ENCODE assay signal across 15 cellular contexts in the genomic region with DNA sequence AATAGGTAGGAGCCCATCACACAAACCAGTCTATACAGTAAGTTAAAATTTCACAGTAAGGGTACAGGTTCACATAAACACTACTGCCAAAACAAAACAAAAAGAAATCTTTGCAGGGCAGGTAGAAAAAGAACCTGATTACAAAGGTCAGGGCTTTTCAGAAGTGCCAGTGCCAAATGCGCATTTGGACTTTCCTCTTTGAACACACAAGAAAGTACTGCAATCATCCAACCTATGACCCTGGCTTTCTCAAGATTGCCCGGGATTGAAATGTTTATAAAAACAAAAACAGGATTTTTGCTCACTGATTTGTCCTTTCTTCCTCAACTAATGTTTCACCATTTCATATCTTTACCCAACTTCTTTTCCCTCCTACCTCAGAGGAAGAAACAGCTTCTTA. TPM values are rescaled to one million over a fixed set of nuclear protein-coding genes. Genes with fewer than 3 reads are reported as not detected.
DNase-seq lines count a peak whose midpoint lies in the region; ATAC-seq and TF ChIP-seq lines count a peak whose summit lies in the region.
"Had no signal": no experiment of that assay in that cellular context is flagged by ENCODE, and none has a peak within 500 bp of the region (broad histone marks: within the 10 kb centered on the region; RNA-seq: fewer than 3 reads in every experiment).

No MANE protein-coding gene starts in this region.

- no peak for TF ChIP-seq CTCF in heart right ventricle (IDR thresholded peaks at IDR 0.05)
- TF ChIP-seq CTCF in stomach (IDR thresholded peaks at IDR 0.05) = no peak

- no peak for DNase-seq in heart right ventricle
- no peak for DNase-seq in Right ventricle myocardium inferior (ENCODE audit: missing footprints)
- DNase-seq in activated T-helper 2 cell treated with anti-CD3 and anti-CD28 coated beads, Interferon-gamma antibody, Interleukin-2, Interleukin-4, amounts not matched to agents 10 μg/mL and 5 μg/mL and 100 μg/mL, durations not matched to agents 14 hours and 24 hours and 36 hours (ENCODE audit: low spot score) = no peak
- DNase-seq in left lobe of liver (ENCODE audit: low spot score) = peak; percentile 69
- peak; percentile 38 for DNase-seq in stomach
- DNase-seq in NCI-H1092 treated with DMSO at 0.1 percent for 48 hours (lab: John Stamatoyannopoulos, UW) = no peak
- DNase-seq: aorta, NCI-H2171, posterior cingulate gyrus had no signal

- H3K36me3 ChIP-seq in heart right ventricle (peaks cover 0 to 27% (median 0%) of the 10 kb centered on the region in 9 donors), stomach (peaks cover 0 to 3% (median 0%) of the 10 kb centered on the region in 4 donors)

- H3K4me3 ChIP-seq in heart right ventricle (no peak overlapping the region), stomach (no peak overlapping the region)

- WGBS in heart right ventricle, 2 donors = 66 to 82% methylated on average over 2 of the region's 2 CpGs
- 26 to 50% (median 39%) methylated on average over 2 of the region's 2 CpGs for WGBS in stomach, 5 donors

- no peak for TF ChIP-seq EP300 in stomach (IDR thresholded peaks at IDR 0.05)

- H3K27ac Mint-ChIP-seq in activated T-helper 2 cell treated with anti-CD3 and anti-CD28 coated beads, Interferon-gamma antibody, Interleukin-2, Interleukin-4, amounts not matched to agents 10 μg/mL and 5 μg/mL and 100 μg/mL, durations not matched to agents 14 hours and 24 hours and 36 hours = peak overlapping the region; percentile 70
- H3K27ac Mint-ChIP-seq: B cell; dendritic cell treated with granulocyte-macrophage colony-stimulating factor and Interleukin-4, amounts not matched to agents 40 ng/mL and 50 ng/mL, for 4 days; WTC11 had no signal

- H3K4me1 ChIP-seq in heart right ventricle (peaks cover 3 to 76% (median 56%) of the 10 kb centered on the region in 9 donors), stomach (peaks cover 21 to 54% (median 43%) of the 10 kb centered on the region in 4 donors)

- no peak for TF ChIP-seq POLR2A in stomach (IDR thresholded peaks at IDR 0.05)

- ATAC-seq in heart right ventricle (no peak), Right ventricle myocardium inferior (no peak), left lobe of liver (peak; percentile 84), GM21360 (IDR thresholded peaks at IDR 0.05; ENCODE audit: unreplicated experiment) (no peak), GM21786 (IDR thresholded peaks at IDR 0.05; ENCODE audit: unreplicated experiment) (no peak)
- ATAC-seq: WTC11 had no signal

- intact Hi-C loops in heart right ventricle (cut with DNase I) (loop anchor here in 1 of 10 donors (5.0 kb wide), 1 partner anchor 46 kb away; a partner anchor contains a TSS), Right ventricle myocardium inferior (cut with DNase I) (no loop called here), stomach (cut with DNase I; ENCODE audit: low total_unique reads) (no loop called here)
- intact Hi-C loops in activated T-helper 2 cell treated with anti-CD3 and anti-CD28 coated beads, Interferon-gamma antibody, Interleukin-2, Interleukin-4, amounts not matched to agents 10 μg/mL and 5 μg/mL and 100 μg/mL, durations not matched to agents 14 hours and 24 hours and 36 hours (cut with micrococcal nuclease) = no loop called here

- H3K27ac ChIP-seq in heart right ventricle (peak overlapping the region; percentile 56 to 80 (median 76)), stomach (peak overlapping the region in 2 of 5 donors; percentile 65 to 76)

- no peaks in the 10 kb centered on the region for H3K9me3 Mint-ChIP-seq in activated T-helper 2 cell treated with anti-CD3 and anti-CD28 coated beads, Interferon-gamma antibody, Interleukin-2, Interleukin-4, amounts not matched to agents 10 μg/mL and 5 μg/mL and 100 μg/mL, durations not matched to agents 14 hours and 24 hours and 36 hours
- H3K9me3 Mint-ChIP-seq: dendritic cell treated with granulocyte-macrophage colony-stimulating factor and Interleukin-4, amounts not matched to agents 40 ng/mL and 50 ng/mL, for 4 days; WTC11 had no signal

- H3K4me3 Mint-ChIP-seq in activated T-helper 2 cell treated with anti-CD3 and anti-CD28 coated beads, Interferon-gamma antibody, Interleukin-2, Interleukin-4, amounts not matched to agents 10 μg/mL and 5 μg/mL and 100 μg/mL, durations not matched to agents 14 hours and 24 hours and 36 hours (ENCODE audit: low read depth) = no peak overlapping the region
- H3K4me3 Mint-ChIP-seq: B cell; dendritic cell treated with granulocyte-macrophage colony-stimulating factor and Interleukin-4, amounts not matched to agents 40 ng/mL and 50 ng/mL, for 4 days; WTC11 had no signal

- H3K9me3 ChIP-seq in heart right ventricle = no peaks in the 10 kb centered on the region
- no peaks in the 10 kb centered on the region for H3K9me3 ChIP-seq in stomach

- no peaks in the 10 kb centered on the region for H3K27me3 Mint-ChIP-seq in activated T-helper 2 cell treated with anti-CD3 and anti-CD28 coated beads, Interferon-gamma antibody, Interleukin-2, Interleukin-4, amounts not matched to agents 10 μg/mL and 5 μg/mL and 100 μg/mL, durations not matched to agents 14 hours and 24 hours and 36 hours (ENCODE audit: low read depth)
- H3K27me3 Mint-ChIP-seq: B cell; dendritic cell treated with granulocyte-macrophage colony-stimulating factor and Interleukin-4, amounts not matched to agents 40 ng/mL and 50 ng/mL, for 4 days; IgD-negative memory B cell had no signal

- H3K36me3 Mint-ChIP-seq in activated T-helper 2 cell treated with anti-CD3 and anti-CD28 coated beads, Interferon-gamma antibody, Interleukin-2, Interleukin-4, amounts not matched to agents 10 μg/mL and 5 μg/mL and 100 μg/mL, durations not matched to agents 14 hours and 24 hours and 36 hours (ENCODE audit: low read depth) = peaks cover 80% of the 10 kb centered on the region

- H3K27me3 ChIP-seq in heart right ventricle (no peaks in the 10 kb centered on the region), stomach (no peaks in the 10 kb centered on the region)

- peaks cover 51% of the 10 kb centered on the region for H3K4me1 Mint-ChIP-seq in activated T-helper 2 cell treated with anti-CD3 and anti-CD28 coated beads, Interferon-gamma antibody, Interleukin-2, Interleukin-4, amounts not matched to agents 10 μg/mL and 5 μg/mL and 100 μg/mL, durations not matched to agents 14 hours and 24 hours and 36 hours (ENCODE audit: low read depth)

RNA-seq across cellular contexts. Expression of a gene that starts 47.4 kb away (rescaled TPM):
- total RNA-seq in heart right ventricle (10 to 100 TPM; 31.2 to 72.7 (median 46.0) TPM), Right ventricle myocardium inferior (54.6 TPM), left lobe of liver (9.5 TPM), stomach (10 to 100 TPM; 26.4 to 94.4 (median 75.9) TPM)
- polyA plus RNA-seq in heart right ventricle (10 to 100 TPM; 14.2 to 61.7 TPM), stomach (1 to 10 TPM; 6.9 to 8.9 (median 7.2) TPM)
- 146 and 152 TPM in 2 replicates for total RNA-seq in activated T-helper 2 cell treated with anti-CD3 and anti-CD28 coated beads, Interferon-gamma antibody, Interleukin-2, Interleukin-4, amounts not matched to agents 10 μg/mL and 5 μg/mL and 100 μg/mL, durations not matched to agents 14 hours and 24 hours and 36 hours

Comparison
In these comparisons a context has a peak if more than half of its experiments do, and no peak if none do; other contexts are left out.
1. DNase-seq: peak in left lobe of liver (single experiment) and stomach (single experiment); none in heart right ventricle (0 of 2), Right ventricle myocardium inferior (single experiment), activated T-helper 2 cell treated with anti-CD3 and anti-CD28 coated beads, Interferon-gamma antibody, Interleukin-2, Interleukin-4, amounts not matched to agents 10 μg/mL and 5 μg/mL and 100 μg/mL, durations not matched to agents 14 hours and 24 hours and 36 hours (single experiment) and NCI-H1092 treated with DMSO at 0.1 percent for 48 hours (single experiment).